1 cellular context compared by ENCODE assay signal in the genomic region with DNA sequence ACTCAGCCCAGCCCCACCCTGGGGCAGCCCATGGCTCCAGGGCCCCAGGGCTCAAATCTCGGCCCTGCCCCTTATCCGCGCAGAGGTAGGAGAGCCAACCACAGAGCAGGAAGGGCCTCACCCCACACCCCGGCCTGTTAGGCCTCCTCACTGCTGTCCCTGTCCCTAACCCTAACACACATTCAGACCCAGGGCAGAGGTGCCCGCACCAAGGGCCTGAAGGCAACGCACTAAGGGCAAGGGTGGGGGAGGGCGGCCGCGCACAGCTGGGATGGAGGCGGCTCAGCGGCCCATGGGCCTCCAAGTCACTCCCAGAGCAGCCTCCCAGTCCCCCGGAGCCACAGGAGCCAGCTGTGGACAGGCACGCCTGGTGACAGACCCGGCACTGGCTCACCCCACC.
TF ChIP-seq lines count a peak whose summit lies in the region.

No MANE protein-coding gene starts in this region.

TF ChIP-seq in HCT116, 20 proteins besides CTCF, POLR2A, EP300 and RAD21 (continued from another document):
- TF ChIP-seq REST (IDR thresholded peaks at IDR 0.05; ENCODE audit: low read depth) (no peak), MAX (IDR thresholded peaks at IDR 0.05) (no peak), TCF7L2 (IDR thresholded peaks at IDR 0.05; ENCODE audit: borderline replicate concordance, extremely low read depth, insufficient read depth, insufficient read length) (no peak), EGR1 (IDR thresholded peaks at IDR 0.05; ENCODE audit: low read depth) (no peak), FOSL1 (IDR thresholded peaks at IDR 0.05; ENCODE audit: low read depth) (no peak), SP1 (IDR thresholded peaks at IDR 0.05; ENCODE audit: low read depth) (no peak), CBX3 (IDR thresholded peaks at IDR 0.05; ENCODE audit: low read depth) (no peak), YY1 (IDR thresholded peaks at IDR 0.05; ENCODE audit: extremely low read depth, insufficient replicate concordance, low read depth, low read length) (no peak), CEBPB (IDR thresholded peaks at IDR 0.05; ENCODE audit: low read depth) (no peak), EZH2 (IDR thresholded peaks at IDR 0.05) (no peak)
